In genomic region chr5:89435347-89435746, GRCh38 we compare ENCODE assay signal across 12 cellular contexts.
DNase-seq lines count a peak whose midpoint lies in the region; ATAC-seq and TF ChIP-seq lines count a peak whose summit lies in the region.
"Had no signal": no experiment of that assay in that cellular context is flagged by ENCODE, and none has a peak within 500 bp of the region (broad histone marks: within the 10 kb centered on the region; RNA-seq: fewer than 3 reads in every experiment).

No MANE protein-coding gene starts in this region.

- H3K36me3 ChIP-seq in tibial artery: no peaks in the 10 kb centered on the region

- TF ChIP-seq CTCF in GM20000 (IDR thresholded peaks at IDR 0.05; ENCODE audit: extremely low read depth, missing control alignments): no peak
- no peak for TF ChIP-seq CTCF in tibial artery (IDR thresholded peaks at IDR 0.05)

- DNase-seq in GM20000 (ENCODE audit: low spot score) (peak; percentile 10), DMS153 (lab: John Stamatoyannopoulos, UW) (no peak), NCI-H2227 (lab: John Stamatoyannopoulos, UW; ENCODE audit: unreplicated experiment) (no peak), DMS 273 treated with DMSO at 0.1 percent for 48 hours (lab: John Stamatoyannopoulos, UW) (no peak), tibial artery (no peak)
- DNase-seq: endodermal cell, NCI-H1092 treated with DMSO at 0.1 percent for 48 hours had no signal

- no peak overlapping the region for H3K27ac ChIP-seq in tibial artery
- H3K27ac ChIP-seq: hepatocyte, HL-60 had no signal

- peaks cover 0 to 11% (median 0%) of the 10 kb centered on the region in 4 donors for H3K4me1 ChIP-seq in tibial artery

- intact Hi-C loops in tibial artery (cut with DNase I; ENCODE audit: low total_unique reads): no loop called here

- no peak overlapping the region for H3K4me3 ChIP-seq in tibial artery
- H3K4me3 ChIP-seq: hepatocyte had no signal

- no peaks in the 10 kb centered on the region for H3K27me3 ChIP-seq in tibial artery
- H3K27me3 ChIP-seq: hepatocyte had no signal

- ATAC-seq in GM18499 (IDR thresholded peaks at IDR 0.05; ENCODE audit: insufficient read depth, unreplicated experiment): peak; percentile 80
- ATAC-seq in HG02938 (IDR thresholded peaks at IDR 0.05; ENCODE audit: unreplicated experiment): peak; percentile 85
- ATAC-seq in HG03565 (IDR thresholded peaks at IDR 0.05; ENCODE audit: unreplicated experiment): peak; percentile 71

- H3K9me3 ChIP-seq in tibial artery: no peaks in the 10 kb centered on the region
